In the genomic region with DNA sequence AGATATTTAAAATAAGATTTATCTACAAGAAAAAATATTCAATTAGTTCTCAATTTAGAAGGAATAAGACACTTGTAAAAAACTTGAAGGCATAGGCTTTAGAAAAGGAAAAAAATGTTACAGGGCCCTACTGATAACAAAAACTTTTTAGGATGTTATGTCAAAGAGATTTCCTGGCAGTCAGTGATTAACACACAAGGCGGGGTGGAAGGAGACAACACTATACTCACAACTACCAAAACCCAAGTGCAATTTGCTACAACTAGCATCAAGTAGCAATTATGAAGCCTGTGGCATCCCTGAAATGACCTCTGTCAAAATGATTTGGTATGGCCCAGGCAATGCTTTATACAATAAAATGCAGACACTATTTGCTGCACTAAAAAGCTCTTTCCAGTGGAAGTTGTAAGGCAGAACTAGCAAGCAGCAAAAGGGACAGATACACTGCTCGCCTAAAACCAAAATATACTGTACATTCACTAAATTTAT, we compare ENCODE assay signal across 15 cellular contexts. TPM values are rescaled to one million over a fixed set of nuclear protein-coding genes. Genes with fewer than 3 reads are reported as not detected.
DNase-seq lines count a peak whose midpoint lies in the region; ATAC-seq and TF ChIP-seq lines count a peak whose summit lies in the region.
"Had no signal": no experiment of that assay in that cellular context is flagged by ENCODE, and none has a peak within 500 bp of the region (broad histone marks: within the 10 kb centered on the region; RNA-seq: fewer than 3 reads in every experiment).

No MANE protein-coding gene starts in this region.

- TF ChIP-seq POLR2A in breast epithelium (IDR thresholded peaks at IDR 0.05): no peak

- H3K27ac ChIP-seq in breast epithelium (peak overlapping the region; percentile 9 to 77), mesendoderm (ENCODE audit: low read depth, low read length) (no peak overlapping the region)
- H3K27ac ChIP-seq: esophagus muscularis mucosa, vagina had no signal

- H3K4me1 ChIP-seq in breast epithelium: no peaks in the 10 kb centered on the region
- H3K4me1 ChIP-seq in mesendoderm (ENCODE audit: control insufficient read depth, low read depth, low read length): peaks cover 7% of the 10 kb centered on the region

- no peak for TF ChIP-seq CTCF in breast epithelium (IDR thresholded peaks at IDR 0.05)

- no peak overlapping the region for H2AK5ac ChIP-seq in mesendoderm (ENCODE audit: low read length)

- H3K56ac ChIP-seq in mesendoderm (ENCODE audit: low read length): no peak overlapping the region

- H4K5ac ChIP-seq in mesendoderm (ENCODE audit: low read length): no peak overlapping the region

- DNase-seq in stimulated activated naive CD8-positive, alpha-beta T cell treated with anti-CD3 and anti-CD28 coated beads, Interleukin-15, amount 100 ng/mL, for 72 hours: no peak
- no peak for DNase-seq in breast epithelium (ENCODE audit: low spot score in 2 of 2)
- no peak for DNase-seq in mesendoderm
- no peak for DNase-seq in T-helper 2 cell
- DNase-seq: activated CD4-positive, alpha-beta T cell treated with anti-CD3 and anti-CD28 coated beads for 1 hour; activated naive CD4-positive, alpha-beta T cell; NCI-H2029 treated with DMSO at 0.1 percent for 48 hours; NCI-H510A had no signal

- H3K4me3 ChIP-seq in breast epithelium: no peak overlapping the region
- H3K4me3 ChIP-seq in mesendoderm (ENCODE audit: low read length): no peak overlapping the region
- H3K4me3 ChIP-seq: esophagus muscularis mucosa, vagina had no signal

- no peaks in the 10 kb centered on the region for H3K9me3 Mint-ChIP-seq in stimulated activated naive CD8-positive, alpha-beta T cell treated with anti-CD3 and anti-CD28 coated beads, Interleukin-15, Interleukin-2, amounts not matched to agents 100 ng/mL and 50 ng/mL, for 24 hours
- no peaks in the 10 kb centered on the region for H3K9me3 Mint-ChIP-seq in stimulated activated naive CD8-positive, alpha-beta T cell treated with anti-CD3 and anti-CD28 coated beads, Interleukin-15, amount 100 ng/mL, for 72 hours
- H3K9me3 Mint-ChIP-seq: T-helper 2 cell treated with Interferon-gamma antibody and Interleukin-4, amounts not matched to agents 5 μg/mL and 100 μg/mL, for 36 hours had no signal

- no CpG with 5 or more reads among the region's 2 CpGs for WGBS in mesendoderm (ENCODE audit: extremely low coverage, insufficient coverage, low lambda C conversion rate)

- H3K27me3 Mint-ChIP-seq in stimulated activated naive CD8-positive, alpha-beta T cell treated with anti-CD3 and anti-CD28 coated beads, Interleukin-15, Interleukin-2, amounts not matched to agents 100 ng/mL and 50 ng/mL, for 24 hours: no peaks in the 10 kb centered on the region
- H3K27me3 Mint-ChIP-seq in stimulated activated naive CD8-positive, alpha-beta T cell treated with anti-CD3 and anti-CD28 coated beads, Interleukin-15, amount 100 ng/mL, for 72 hours: no peaks in the 10 kb centered on the region

- peaks cover 21% of the 10 kb centered on the region for H3K79me2 ChIP-seq in mesendoderm (ENCODE audit: control insufficient read depth, insufficient read depth, low read length)

- H3K23ac ChIP-seq in mesendoderm (ENCODE audit: low read length): no peak overlapping the region

- H4K8ac ChIP-seq in mesendoderm (ENCODE audit: low read depth, low read length): no peak overlapping the region

- H3K36me3 ChIP-seq in breast epithelium: no peaks in the 10 kb centered on the region
- no peaks in the 10 kb centered on the region for H3K36me3 ChIP-seq in mesendoderm (ENCODE audit: control insufficient read depth, insufficient read depth, low read length)
- H3K36me3 ChIP-seq: esophagus muscularis mucosa, vagina had no signal

- H3K27me3 ChIP-seq in breast epithelium (no peaks in the 10 kb centered on the region), mesendoderm (ENCODE audit: insufficient read depth, low read length, poor library complexity) (no peaks in the 10 kb centered on the region)
- H3K27me3 ChIP-seq: esophagus muscularis mucosa, vagina had no signal

- H3K9me3 ChIP-seq in breast epithelium: no peaks in the 10 kb centered on the region
- H3K9me3 ChIP-seq: esophagus muscularis mucosa, vagina had no signal

- peaks cover 6% of the 10 kb centered on the region for H3K36me3 Mint-ChIP-seq in stimulated activated naive CD8-positive, alpha-beta T cell treated with anti-CD3 and anti-CD28 coated beads, Interleukin-15, Interleukin-2, amounts not matched to agents 100 ng/mL and 50 ng/mL, for 24 hours (ENCODE audit: low read depth)

- H3K18ac ChIP-seq in mesendoderm (ENCODE audit: low read length): peak overlapping the region; percentile 68

- ATAC-seq in stimulated activated naive CD8-positive, alpha-beta T cell treated with anti-CD3 and anti-CD28 coated beads, Interleukin-15, amount 100 ng/mL, for 72 hours: no peak
- ATAC-seq in HG03135 (IDR thresholded peaks at IDR 0.05; ENCODE audit: unreplicated experiment) (no peak), GM21717 (IDR thresholded peaks at IDR 0.05; ENCODE audit: unreplicated experiment) (no peak), HG02763 (IDR thresholded peaks at IDR 0.05; ENCODE audit: unreplicated experiment) (no peak)

- H3K4me2 ChIP-seq in mesendoderm (ENCODE audit: low read length): no peak overlapping the region

- H3K9ac ChIP-seq in mesendoderm (ENCODE audit: low read length): no peak overlapping the region

- no peak overlapping the region for H2BK15ac ChIP-seq in mesendoderm (replicated peaks; ENCODE audit: low read depth)

- H3K27ac Mint-ChIP-seq in stimulated activated naive CD8-positive, alpha-beta T cell treated with anti-CD3 and anti-CD28 coated beads, Interleukin-15, Interleukin-2, amounts not matched to agents 100 ng/mL and 50 ng/mL, for 24 hours: peak overlapping the region; percentile 17
- H3K27ac Mint-ChIP-seq in stimulated activated naive CD8-positive, alpha-beta T cell treated with anti-CD3 and anti-CD28 coated beads, Interleukin-15, amount 100 ng/mL, for 72 hours: no peak overlapping the region
- H3K27ac Mint-ChIP-seq: T-helper 2 cell treated with Interferon-gamma antibody and Interleukin-4, amounts not matched to agents 5 μg/mL and 100 μg/mL, for 36 hours had no signal

- H3K4me1 Mint-ChIP-seq in stimulated activated naive CD8-positive, alpha-beta T cell treated with anti-CD3 and anti-CD28 coated beads, Interleukin-15, Interleukin-2, amounts not matched to agents 100 ng/mL and 50 ng/mL, for 24 hours (ENCODE audit: low read depth): peaks cover 25% of the 10 kb centered on the region
- H3K4me1 Mint-ChIP-seq in stimulated activated naive CD8-positive, alpha-beta T cell treated with anti-CD3 and anti-CD28 coated beads, Interleukin-15, amount 100 ng/mL, for 72 hours: peaks cover 38% of the 10 kb centered on the region

- H3K79me1 ChIP-seq in mesendoderm (ENCODE audit: low read length): peaks cover 9% of the 10 kb centered on the region

- no peak overlapping the region for H3K4me3 Mint-ChIP-seq in stimulated activated naive CD8-positive, alpha-beta T cell treated with anti-CD3 and anti-CD28 coated beads, Interleukin-15, Interleukin-2, amounts not matched to agents 100 ng/mL and 50 ng/mL, for 24 hours
- H3K4me3 Mint-ChIP-seq in stimulated activated naive CD8-positive, alpha-beta T cell treated with anti-CD3 and anti-CD28 coated beads, Interleukin-15, amount 100 ng/mL, for 72 hours: no peak overlapping the region
- H3K4me3 Mint-ChIP-seq: T-helper 2 cell treated with Interferon-gamma antibody and Interleukin-4, amounts not matched to agents 5 μg/mL and 100 μg/mL, for 36 hours had no signal

- H2BK120ac ChIP-seq in mesendoderm (ENCODE audit: low read depth, low read length): no peak overlapping the region

- no peak overlapping the region for H3K4ac ChIP-seq in mesendoderm (ENCODE audit: low read depth, low read length)

- intact Hi-C loops in breast epithelium (cut with DNase I; ENCODE audit: low total_unique reads): no loop called here

- no peak overlapping the region for H2BK5ac ChIP-seq in mesendoderm (ENCODE audit: low read length)

RNA-seq across cellular contexts. Expression of gene STRN, which starts 15.3 kb away (rescaled TPM):
- total RNA-seq in breast epithelium: 10 to 100 TPM; 27.2 to 35.1 (median 32.5) TPM
- 27.2 TPM for polyA plus RNA-seq in mesendoderm (2013, experiment 1 of 2)
- 28.7 TPM for polyA plus RNA-seq in mesendoderm (2013, experiment 2 of 2)
